8 cellular contexts compared by ENCODE assay signal in the genomic region with DNA sequence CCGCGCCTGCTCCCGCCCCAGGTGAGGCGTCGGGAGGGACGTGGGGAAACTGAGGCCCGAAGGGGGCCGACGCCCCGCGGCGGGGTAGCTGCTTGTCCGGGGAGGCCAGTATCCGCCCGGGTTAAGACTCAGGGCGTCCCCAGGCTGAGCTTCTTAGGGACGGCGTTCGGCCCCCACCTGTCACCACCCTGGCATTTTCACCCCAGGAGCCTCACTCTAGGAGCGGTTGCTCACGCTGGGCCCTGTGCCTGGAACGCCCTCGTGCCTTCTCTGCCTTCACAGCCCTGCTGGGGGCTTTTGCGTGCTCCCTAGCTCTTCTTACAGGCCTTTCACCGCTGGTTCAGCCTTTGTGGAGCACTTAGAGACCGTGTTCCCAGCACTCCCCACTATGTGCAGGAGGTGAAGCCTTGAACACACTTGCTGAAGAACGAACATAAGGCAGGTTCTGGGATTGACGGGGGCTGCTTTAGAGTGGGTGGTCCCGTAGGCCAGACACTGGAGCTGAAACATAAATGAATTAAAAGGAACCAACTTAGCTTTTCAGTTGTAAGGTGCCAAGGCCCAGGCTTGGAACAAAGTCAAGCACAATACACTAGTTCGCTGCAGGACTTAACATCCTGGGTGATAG. TPM values are rescaled to one million over a fixed set of nuclear protein-coding genes. Genes with fewer than 3 reads are reported as not detected.
DNase-seq lines count a peak whose midpoint lies in the region; FAIRE-seq and TF ChIP-seq lines count a peak whose summit lies in the region.

No MANE protein-coding gene starts in this region.

- TF ChIP-seq CTCF in AG10803 (conservative IDR thresholded peaks at IDR 0.05; ENCODE audit: low read length) (peak; percentile 13; the same call in 1 of the 2 replicates), kidney epithelial cell (IDR thresholded peaks at IDR 0.05; ENCODE audit: insufficient read depth, low read length, poor library complexity, severe bottlenecking) (no peak)

- H3K36me3 ChIP-seq in kidney epithelial cell (ENCODE audit: control insufficient read depth, insufficient read depth, low read length), result no peaks in the 10 kb centered on the region

- FAIRE-seq in GM19239 (lab: Jason Lieb, UNC), result peak; percentile 84

- peak; percentile 60 for DNase-seq in AG10803 (ENCODE audit: low read depth)
- DNase-seq in GM19239 (ENCODE audit: insufficient read length, low spot score), result no peak
- DNase-seq in HK-2 (ENCODE audit: unreplicated experiment), result peak; percentile 35
- peak; percentile 43 for DNase-seq in UCSD-AML1 (lab: John Stamatoyannopoulos, UW; ENCODE audit: unreplicated experiment)
- peak in 29 of 61 donors; percentile 9 to 66 (median 40) for DNase-seq in caudate nucleus (lab: John Stamatoyannopoulos, UW)
- DNase-seq in kidney epithelial cell (ENCODE audit: low read depth), result no peak
- DNase-seq in stimulated activated CD4-positive, alpha-beta T cell treated with anti-CD3 and anti-CD28 coated beads, Interleukin-15, amount 100 ng/mL, for 48 hours (ENCODE audit: low read depth in 2 of 2), result peak; percentile 13 to 15
- no peak for DNase-seq in NCI-H1694 treated with DMSO at 0.1 percent for 48 hours (lab: John Stamatoyannopoulos, UW)

- peak overlapping the region; percentile 96 for H3K27ac ChIP-seq in caudate nucleus (ENCODE audit: low read depth, low read length)

- H3K27me3 ChIP-seq in kidney epithelial cell (ENCODE audit: control insufficient read depth, insufficient read depth, low read length), result no peaks in the 10 kb centered on the region

- H3K4me3 ChIP-seq in AG10803 (ENCODE audit: low read length), result peak overlapping the region; percentile 70
- H3K4me3 ChIP-seq in kidney epithelial cell (ENCODE audit: low read depth, low read length), result peak overlapping the region; percentile 86

RNA-seq across cellular contexts. Expression of gene ZNF839, which starts 0.6 kb away (rescaled TPM):
- total RNA-seq in kidney epithelial cell, result 8.8 and 9.8 TPM in 2 replicates

RNA-seq across cellular contexts. Expression of gene MOK, which starts 15.2 kb away (rescaled TPM):
- total RNA-seq in kidney epithelial cell, result 5.1 and 6.4 TPM in 2 replicates

RNA-seq across cellular contexts. Expression of gene CINP, which starts 42.5 kb away (rescaled TPM):
- 32.6 and 33.7 TPM in 2 replicates for total RNA-seq in kidney epithelial cell

RNA-seq across cellular contexts. Expression of gene TECPR2, which starts 42.6 kb away (rescaled TPM):
- 16.6 and 16.9 TPM in 2 replicates for total RNA-seq in kidney epithelial cell

Comparison
In these comparisons a context has a peak if more than half of its experiments do, and no peak if none do; other contexts are left out.
1. DNase-seq: peak in AG10803 (single experiment), HK-2 (single experiment), UCSD-AML1 (single experiment) and stimulated activated CD4-positive, alpha-beta T cell treated with anti-CD3 and anti-CD28 coated beads, Interleukin-15, amount 100 ng/mL, for 48 hours (2 of 2); none in GM19239 (single experiment), kidney epithelial cell (single experiment) and NCI-H1694 treated with DMSO at 0.1 percent for 48 hours (single experiment).